1 cellular context compared by ENCODE assay signal in genomic region chr11:128039140-128040021, GRCh38.
TF ChIP-seq lines count a peak whose summit lies in the region.

No MANE protein-coding gene starts in this region.

TF ChIP-seq in SK-N-SH, 30 proteins besides CTCF, POLR2A, EP300 and RAD21 (continued from another document):
- TF ChIP-seq TEAD4 (IDR thresholded peaks at IDR 0.05; ENCODE audit: borderline replicate concordance, insufficient read depth) (peak; percentile 64; the same call in 1 of the 2 replicates), IRF3 (IDR thresholded peaks at IDR 0.05; ENCODE audit: low read depth, low read length) (no peak), MAX (IDR thresholded peaks at IDR 0.05; ENCODE audit: low read depth) (no peak), MEF2A (IDR thresholded peaks at IDR 0.05; ENCODE audit: borderline replicate concordance, low read depth) (no peak), PBX3 (IDR thresholded peaks at IDR 0.05) (peak; percentile 91), RXRA (IDR thresholded peaks at IDR 0.05; ENCODE audit: borderline replicate concordance, low read depth) (no peak), REST (IDR thresholded peaks at IDR 0.05; ENCODE audit: low read depth, low read length) (no peak), SMC3 (IDR thresholded peaks at IDR 0.05; ENCODE audit: low read depth, low read length) (no peak), EZH2phosphoT487 (IDR thresholded peaks at IDR 0.05; ENCODE audit: borderline replicate concordance, low read depth) (no peak)
